8 cellular contexts compared by ENCODE assay signal in genomic region chr1:33256701-33257387, GRCh38. TPM values are rescaled to one million over a fixed set of nuclear protein-coding genes. Genes with fewer than 3 reads are reported as not detected.
DNase-seq lines count a peak whose midpoint lies in the region; ATAC-seq lines count a peak whose summit lies in the region.

No MANE protein-coding gene starts in this region.

- ATAC-seq in HG03460 (IDR thresholded peaks at IDR 0.05; ENCODE audit: unreplicated experiment) = no peak

- peak; percentile 55 for DNase-seq in DMS 273 treated with DMSO at 0.1 percent for 48 hours (lab: John Stamatoyannopoulos, UW)
- peak; percentile 58 for DNase-seq in HCEC 1CT
- DNase-seq in NCI-H2196 (lab: John Stamatoyannopoulos, UW; ENCODE audit: unreplicated experiment) = peak; percentile 45
- DNase-seq in activated CD4-positive, alpha-beta T cell treated with anti-CD3 and anti-CD28 coated beads for 1 hour = peak; percentile 20
- DNase-seq in cerebellum (ENCODE audit: low spot score) = peak; percentile 47
- DNase-seq in kidney glomerular epithelial cell (lab: John Stamatoyannopoulos, UW) = peak; percentile 42
- peak; percentile 44 for DNase-seq in stimulated activated CD4-positive, alpha-beta T cell treated with anti-CD3 and anti-CD28 coated beads, Interleukin-12 subunit alpha, Interleukin-12 subunit beta, amount 100 ng/mL, for 4 hours

RNA-seq across cellular contexts. Expression of gene ZNF362, which starts 0.6 kb away (rescaled TPM):
- total RNA-seq in cerebellum = 12.5 TPM
